20 cellular contexts compared by ENCODE assay signal in the genomic region with DNA sequence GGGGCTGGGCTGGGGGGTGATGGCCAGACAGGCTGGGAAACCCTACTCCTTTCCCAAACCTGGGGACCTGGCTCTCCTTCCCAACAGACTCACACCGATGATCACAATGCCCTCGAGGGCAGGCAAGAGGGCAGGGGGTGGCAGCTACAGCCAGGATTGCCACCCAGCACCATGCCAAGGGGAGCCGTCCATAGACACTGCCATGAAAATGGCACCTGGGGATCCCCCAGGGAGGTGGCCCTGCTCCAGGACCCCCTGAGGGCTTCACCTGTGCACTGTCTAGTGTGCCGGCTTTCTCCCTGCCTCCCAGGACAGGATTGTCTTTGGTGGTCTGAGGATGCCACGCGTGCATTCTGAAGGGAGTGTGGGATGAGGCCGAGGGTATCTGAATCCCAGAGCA.
"Had no signal": no experiment of that assay in that cellular context is flagged by ENCODE, and none has a peak within 500 bp of the region (broad histone marks: within the 10 kb centered on the region; RNA-seq: fewer than 3 reads in every experiment).

No MANE protein-coding gene starts in this region.

- H3K36me3 ChIP-seq: breast epithelium had no signal

- DNase-seq: activated CD4-positive, alpha-beta T cell treated with anti-CD3 and anti-CD28 coated beads for 4 hours; activated CD8-positive, alpha-beta memory T cell treated with anti-CD3 and anti-CD28 coated beads, Interleukin-2, amount 50 U/mL, for 4 hours; activated CD8-positive, alpha-beta T cell treated with anti-CD3 and anti-CD28 coated beads for 36 hours; activated gamma-delta T cell treated with Interleukin-2 at 50 U/mL for 16 hours; activated naive CD4-positive, alpha-beta T cell treated with anti-CD3 and anti-CD28 coated beads, Interleukin-2, amount 10 ng/mL, durations not matched to agents 7 days and 5 days; activated naive CD8-positive, alpha-beta T cell treated with anti-CD3 and anti-CD28 coated beads for 36 hours; activated T-cell treated with anti-CD3 and anti-CD28 coated beads, Interleukin-2, amount 50 U/mL, for 72 hours; MM.1S; NCI-H1105 treated with DMSO at 0.1 percent for 48 hours; NCI-H1436 treated with DMSO at 0.1 percent for 48 hours; NCI-H187; NCI-H2081; NCI-H446; NCI-H524; Peyer's patch; SHP77 had no signal

- H3K27ac ChIP-seq: breast epithelium, Peyer's patch, RWPE1 had no signal

- H3K4me1 ChIP-seq: breast epithelium, Peyer's patch had no signal

- H3K4me3 ChIP-seq: breast epithelium, K562, Peyer's patch had no signal

- H3K9me3 ChIP-seq: breast epithelium, Peyer's patch had no signal

- H3K27me3 ChIP-seq: breast epithelium, Peyer's patch had no signal

- ATAC-seq: activated CD4-positive, CD25-positive, alpha-beta regulatory T cell treated with anti-CD3 and anti-CD28 coated beads, Interleukin-2, amount 50 U/mL, for 24 hours; activated CD8-positive, alpha-beta T cell treated with anti-CD3 and anti-CD28 coated beads for 36 hours; activated T-cell treated with anti-CD3 and anti-CD28 coated beads, Interleukin-2, amount 50 U/mL, for 72 hours; K562 had no signal
